In genomic region chr1:15723631-15724246, GRCh38 we compare ENCODE assay signal across 18 cellular contexts. TPM values are rescaled to one million over a fixed set of nuclear protein-coding genes. Genes with fewer than 3 reads are reported as not detected.
A peak's percentile ranks its signal among the peaks of the same experiment; 100 is the strongest.
DNase-seq lines count a peak whose midpoint lies in the region; ATAC-seq, FAIRE-seq and TF ChIP-seq lines count a peak whose summit lies in the region.
"Had no signal": no experiment of that assay in that cellular context is flagged by ENCODE, and none has a peak within 500 bp of the region (broad histone marks: within the 10 kb centered on the region; RNA-seq: fewer than 3 reads in every experiment).

No MANE protein-coding gene starts in this region.

- peaks cover 24% of the 10 kb centered on the region for H3K36me3 Mint-ChIP-seq in T-cell

- WGBS in psoas muscle, 3 donors = 77 to 79% (median 77%) methylated on average over 19 to 20 of the region's 20 CpGs

- H3K9ac ChIP-seq in kidney (ENCODE audit: low read length in 2 of 2) = no peak overlapping the region

- H3K4me3 ChIP-seq in psoas muscle = no peak overlapping the region
- H3K4me3 ChIP-seq in kidney (ENCODE audit: low read length in 2 of 2) = no peak overlapping the region

- no peak for FAIRE-seq in kidney (lab: Jason Lieb, UNC)
- FAIRE-seq: H54 had no signal

- H3K4me3 Mint-ChIP-seq in T-cell = no peak overlapping the region

- DNase-seq in LHCN-M2 (ENCODE audit: low read depth) (peak; percentile 20), NCI-H82 (lab: John Stamatoyannopoulos, UW) (peak; percentile 96), cerebellum (ENCODE audit: low spot score) (peak; percentile 58), psoas muscle (no peak), T-cell (no peak), kidney (no peak)
- DNase-seq: AML-193, Calu3, Kasumi-1, NCI-H1417, NCI-H2029 treated with DMSO at 0.1 percent for 48 hours, NCI-H2227 treated with DMSO at 0.1 percent for 48 hours, SW 1271 had no signal

- H3K36me3 ChIP-seq in psoas muscle (ENCODE audit: insufficient read depth in 1 of 2, low read depth in 1 of 2) = peaks cover 7 to 96% of the 10 kb centered on the region in 2 donors
- H3K36me3 ChIP-seq in kidney (ENCODE audit: control insufficient read depth in 1 of 2, insufficient read depth in 2 of 2, low read length in 2 of 2) = peaks cover 21 to 46% of the 10 kb centered on the region in 2 donors

- H3K4me1 ChIP-seq in psoas muscle = peaks cover 38% of the 10 kb centered on the region
- no peaks in the 10 kb centered on the region for H3K4me1 ChIP-seq in kidney (ENCODE audit: control insufficient read depth in 1 of 2, insufficient read depth in 1 of 2, low read depth in 1 of 2, low read length in 2 of 2)

- no peak overlapping the region for H3K27ac Mint-ChIP-seq in T-cell

- H3K27ac ChIP-seq in psoas muscle (peak overlapping the region; percentile 38), kidney (ENCODE audit: low read depth in 2 of 2, low read length in 2 of 2) (no peak overlapping the region)

- intact Hi-C loops in psoas muscle (cut with DNase I) (no loop called here), kidney (cut with DNase I) (no loop called here)

- POLR2A ChIA-PET in T-cell (lab: Charles Lee) = interaction anchor here in 1 of 2 donors (0.6 to 0.7 kb wide), 2 partner anchors 139 to 155 kb away, joined by 4 to 6 read pairs; no protein-coding TSS in a partner anchor

- no peaks in the 10 kb centered on the region for H3K4me1 Mint-ChIP-seq in T-cell

- no peak for TF ChIP-seq CTCF in psoas muscle (IDR thresholded peaks at IDR 0.05)
- TF ChIP-seq CTCF in kidney (IDR thresholded peaks at IDR 0.05; ENCODE audit: borderline replicate concordance, extremely low read depth, insufficient read depth) = no peak

- CTCF ChIA-PET in T-cell (lab: Charles Lee) = interaction anchor here in 1 of 2 donors (0.6 kb wide), 1 partner anchor 63 kb away, joined by 3 read pairs; no protein-coding TSS in a partner anchor

- H3K27me3 Mint-ChIP-seq in T-cell = no peaks in the 10 kb centered on the region

- H3K9me3 ChIP-seq in psoas muscle (no peaks in the 10 kb centered on the region), kidney (ENCODE audit: control insufficient read depth in 1 of 2, low read length in 2 of 2) (no peaks in the 10 kb centered on the region)

- ATAC-seq in psoas muscle (no peak), T-cell (replicated peaks in 1 of 4) (no peak), GM18858 (IDR thresholded peaks at IDR 0.05; ENCODE audit: unreplicated experiment) (no peak), HG03039 (IDR thresholded peaks at IDR 0.05; ENCODE audit: unreplicated experiment) (no peak)
- ATAC-seq: Panc1 had no signal

- no peaks in the 10 kb centered on the region for H3K9me3 Mint-ChIP-seq in T-cell

- H3K27me3 ChIP-seq in psoas muscle (ENCODE audit: insufficient read depth in 3 of 3, low read length in 2 of 3) = no peaks in the 10 kb centered on the region

RNA-seq across cellular contexts. Expression of gene SLC25A34, which starts 12.3 kb away (rescaled TPM):
- total RNA-seq in LHCN-M2 (2014; rRNA removed) (0.19 and 0.40 TPM in 2 replicates), cerebellum (2.4 TPM), psoas muscle (10 to 100 TPM in 3 of 4 donors, 1 to 10 TPM in 1; 6.1 to 48.2 (median 37.2) TPM), T-cell (1 to 10 TPM; 1.8 to 4.1 (median 2.6) TPM), kidney (1.5 TPM)
- 0.16 TPM for polyA plus RNA-seq in LHCN-M2 (2012)
- polyA plus RNA-seq in psoas muscle (10 to 100 TPM in 1 of 3 donors, 1 to 10 TPM in 2; 1.3 to 10.1 (median 7.5) TPM), kidney (ENCODE audit: insufficient read depth, low read depth, low replicate concordance) (12.2 TPM)

RNA-seq across cellular contexts. Expression of gene TMEM82, which starts 18.6 kb away (rescaled TPM):
- total RNA-seq in LHCN-M2 (2014; rRNA removed) = 0.11 TPM in 1 of 2 replicates, not detected in the other
- not detected for polyA plus RNA-seq in LHCN-M2 (2012)
- not detected for total RNA-seq in cerebellum
- not detected for total RNA-seq in psoas muscle
- polyA plus RNA-seq in psoas muscle = not detected
- total RNA-seq in T-cell = not detected
- 2.0 TPM for total RNA-seq in kidney
- polyA plus RNA-seq in kidney (ENCODE audit: insufficient read depth, low read depth, low replicate concordance) = 25.4 TPM
- total RNA-seq: Calu3, Daoy had no signal

RNA-seq across cellular contexts. Expression of gene FBLIM1, which starts 34.9 kb away (rescaled TPM):
- 10.3 and 10.4 TPM in 2 replicates for total RNA-seq in LHCN-M2 (2014; rRNA removed)
- 21.0 TPM for polyA plus RNA-seq in LHCN-M2 (2012)
- total RNA-seq in cerebellum = 8.9 TPM
- 10 to 100 TPM in 1 of 4 donors, 1 to 10 TPM in 3; 2.5 to 11.3 (median 4.2) TPM for total RNA-seq in psoas muscle
- 1 to 10 TPM; 2.5 to 3.1 (median 2.5) TPM for polyA plus RNA-seq in psoas muscle
- under 1 TPM in 3 of 5 donors, not detected in 2; 0.36 to 0.54 (median 0.50) TPM for total RNA-seq in T-cell
- total RNA-seq in kidney = 89.3 TPM
- 16.6 TPM for polyA plus RNA-seq in kidney (ENCODE audit: insufficient read depth, low read depth, low replicate concordance)

RNA-seq across cellular contexts. Expression of gene PLEKHM2, which starts 39.6 kb away (rescaled TPM):
- 31.9 and 37.0 TPM in 2 replicates for total RNA-seq in LHCN-M2 (2014; rRNA removed)
- 45.8 TPM for polyA plus RNA-seq in LHCN-M2 (2012)
- total RNA-seq in cerebellum = 27.0 TPM
- total RNA-seq in psoas muscle = 100 to 1,000 TPM; 137 to 177 (median 156) TPM
- 100 to 1,000 TPM in 1 of 3 donors, 10 to 100 TPM in 2; 78.1 to 167 (median 86.8) TPM for polyA plus RNA-seq in psoas muscle
- 10 to 100 TPM; 52.5 to 65.2 (median 59.6) TPM for total RNA-seq in T-cell
- 65.7 TPM for total RNA-seq in kidney
- 21.7 TPM for polyA plus RNA-seq in kidney (ENCODE audit: insufficient read depth, low read depth, low replicate concordance)

Comparison
In these comparisons a context has a peak if more than half of its experiments do, and no peak if none do; other contexts are left out.
1. DNase-seq: peak in LHCN-M2 (single experiment), NCI-H82 (single experiment) and cerebellum (single experiment); none in psoas muscle (0 of 2), T-cell (0 of 34) and kidney (single experiment).